ENCODE assay signal across 13 cellular contexts in the genomic region with DNA sequence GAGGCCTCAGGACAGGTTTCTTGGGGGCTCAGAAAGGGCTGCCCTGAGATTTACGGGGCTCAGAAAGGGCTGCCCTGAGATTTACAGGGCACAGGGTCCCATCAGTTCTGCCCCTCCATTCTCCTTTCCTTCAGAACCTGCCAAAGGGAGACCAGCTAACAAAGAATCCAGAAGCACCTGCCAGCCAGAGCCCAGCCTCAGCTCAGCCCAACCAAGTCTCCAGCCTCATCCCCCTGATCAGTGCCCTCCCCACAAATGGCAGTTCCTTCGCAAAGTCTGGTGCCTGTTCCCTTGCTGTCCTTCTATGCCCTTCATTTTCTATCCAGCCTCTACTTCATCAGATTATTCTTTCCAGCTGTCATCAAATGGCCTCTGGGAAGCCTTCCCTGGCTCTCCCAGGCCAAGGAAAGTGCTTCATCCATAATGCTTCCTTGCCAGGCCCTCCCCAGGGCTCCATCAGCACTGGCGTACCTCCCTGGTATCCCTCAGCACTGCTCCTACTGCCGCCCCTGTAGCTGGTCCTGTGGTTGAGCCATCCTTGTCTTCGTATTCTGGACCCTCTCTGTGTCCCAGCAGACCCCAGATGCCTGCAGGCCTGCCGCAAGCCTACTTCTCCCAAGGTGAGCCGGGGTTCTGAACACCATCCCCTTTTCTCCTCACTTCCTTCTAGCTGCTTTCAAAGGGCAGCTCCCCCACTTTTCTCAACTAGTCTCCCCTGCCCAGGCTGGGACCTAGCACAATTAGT.
DNase-seq lines count a peak whose midpoint lies in the region; ATAC-seq and TF ChIP-seq lines count a peak whose summit lies in the region.
"Had no signal": no experiment of that assay in that cellular context is flagged by ENCODE, and none has a peak within 500 bp of the region (broad histone marks: within the 10 kb centered on the region; RNA-seq: fewer than 3 reads in every experiment).

No MANE protein-coding gene starts in this region.

- no peak for ATAC-seq in CD4-positive, CD25-positive, alpha-beta regulatory T cell (ENCODE audit: low read depth in 2 of 2)
- ATAC-seq in lower lobe of right lung (no peak), GM18870 (IDR thresholded peaks at IDR 0.05; ENCODE audit: unreplicated experiment) (no peak)

- H3K4me3 ChIP-seq in BLaER1, result no peak overlapping the region
- H3K4me3 ChIP-seq in CD4-positive, CD25-positive, alpha-beta regulatory T cell (ENCODE audit: low read depth, low read length), result no peak overlapping the region
- H3K4me3 ChIP-seq in lower lobe of right lung, result no peak overlapping the region
- H3K4me3 ChIP-seq: coronary artery, suprapubic skin had no signal

- peak overlapping the region; percentile 70 to 90 (median 72) for H3K27ac Mint-ChIP-seq in CD4-positive, CD25-positive, alpha-beta regulatory T cell
- peak overlapping the region; percentile 39 for H3K27ac Mint-ChIP-seq in activated T-helper 2 cell treated with anti-CD3 and anti-CD28 coated beads, Interferon-gamma antibody, Interleukin-2, Interleukin-4, amounts not matched to agents 10 μg/mL and 5 μg/mL and 100 μg/mL, durations not matched to agents 14 hours and 24 hours and 36 hours
- H3K27ac Mint-ChIP-seq in progenitor cell of endocrine pancreas, result no peak overlapping the region

- H3K27me3 Mint-ChIP-seq in CD4-positive, CD25-positive, alpha-beta regulatory T cell, result no peaks in the 10 kb centered on the region
- no peaks in the 10 kb centered on the region for H3K27me3 Mint-ChIP-seq in activated T-helper 2 cell treated with anti-CD3 and anti-CD28 coated beads, Interferon-gamma antibody, Interleukin-2, Interleukin-4, amounts not matched to agents 10 μg/mL and 5 μg/mL and 100 μg/mL, durations not matched to agents 14 hours and 24 hours and 36 hours (ENCODE audit: low read depth)
- peaks cover 2% of the 10 kb centered on the region for H3K27me3 Mint-ChIP-seq in progenitor cell of endocrine pancreas

- H3K36me3 ChIP-seq in BLaER1 (no peaks in the 10 kb centered on the region), lower lobe of right lung (no peaks in the 10 kb centered on the region)
- no peaks in the 10 kb centered on the region for H3K36me3 ChIP-seq in CD4-positive, CD25-positive, alpha-beta regulatory T cell (ENCODE audit: control insufficient read depth, insufficient read depth, low read length)
- H3K36me3 ChIP-seq: suprapubic skin had no signal

- no peaks in the 10 kb centered on the region for H3K36me3 Mint-ChIP-seq in CD4-positive, CD25-positive, alpha-beta regulatory T cell
- peaks cover 3% of the 10 kb centered on the region for H3K36me3 Mint-ChIP-seq in activated T-helper 2 cell treated with anti-CD3 and anti-CD28 coated beads, Interferon-gamma antibody, Interleukin-2, Interleukin-4, amounts not matched to agents 10 μg/mL and 5 μg/mL and 100 μg/mL, durations not matched to agents 14 hours and 24 hours and 36 hours (ENCODE audit: low read depth)
- no peaks in the 10 kb centered on the region for H3K36me3 Mint-ChIP-seq in progenitor cell of endocrine pancreas (ENCODE audit: insufficient read depth)

- H3K4me1 Mint-ChIP-seq in CD4-positive, CD25-positive, alpha-beta regulatory T cell, result peaks cover 4 to 48% (median 20%) of the 10 kb centered on the region in 4 donors
- peaks cover 50% of the 10 kb centered on the region for H3K4me1 Mint-ChIP-seq in activated T-helper 2 cell treated with anti-CD3 and anti-CD28 coated beads, Interferon-gamma antibody, Interleukin-2, Interleukin-4, amounts not matched to agents 10 μg/mL and 5 μg/mL and 100 μg/mL, durations not matched to agents 14 hours and 24 hours and 36 hours (ENCODE audit: low read depth)
- H3K4me1 Mint-ChIP-seq in progenitor cell of endocrine pancreas (ENCODE audit: low read depth), result no peaks in the 10 kb centered on the region

- H3K4me3 Mint-ChIP-seq in CD4-positive, CD25-positive, alpha-beta regulatory T cell, result peak overlapping the region in 2 of 4 donors; percentile 62 to 69
- H3K4me3 Mint-ChIP-seq in activated T-helper 2 cell treated with anti-CD3 and anti-CD28 coated beads, Interferon-gamma antibody, Interleukin-2, Interleukin-4, amounts not matched to agents 10 μg/mL and 5 μg/mL and 100 μg/mL, durations not matched to agents 14 hours and 24 hours and 36 hours (ENCODE audit: low read depth), result no peak overlapping the region
- H3K4me3 Mint-ChIP-seq in progenitor cell of endocrine pancreas (ENCODE audit: low read depth), result no peak overlapping the region

- no peaks in the 10 kb centered on the region for H3K27me3 ChIP-seq in BLaER1
- no peaks in the 10 kb centered on the region for H3K27me3 ChIP-seq in CD4-positive, CD25-positive, alpha-beta regulatory T cell (ENCODE audit: control insufficient read depth, insufficient read depth, low read length)
- H3K27me3 ChIP-seq in lower lobe of right lung (ENCODE audit: low read depth), result no peaks in the 10 kb centered on the region
- H3K27me3 ChIP-seq: suprapubic skin had no signal

- H3K27ac ChIP-seq in BLaER1 (no peak overlapping the region), lower lobe of right lung (peak overlapping the region; percentile 41)
- peak overlapping the region; percentile 33 for H3K27ac ChIP-seq in CD4-positive, CD25-positive, alpha-beta regulatory T cell (ENCODE audit: insufficient read depth, low read length, poor library complexity, severe bottlenecking)
- H3K27ac ChIP-seq: coronary artery, epithelial cell of prostate, suprapubic skin had no signal

- H4K20me1 ChIP-seq in BLaER1, result no peaks in the 10 kb centered on the region

- H3K4me1 ChIP-seq in BLaER1 (peaks cover 21% of the 10 kb centered on the region), lower lobe of right lung (peaks cover 40% of the 10 kb centered on the region)
- H3K4me1 ChIP-seq in CD4-positive, CD25-positive, alpha-beta regulatory T cell (ENCODE audit: control insufficient read depth, insufficient read depth, low read length, poor library complexity, severe bottlenecking), result peaks cover 12% of the 10 kb centered on the region

- intact Hi-C loops in activated T-helper 2 cell treated with anti-CD3 and anti-CD28 coated beads, Interferon-gamma antibody, Interleukin-2, Interleukin-4, amounts not matched to agents 10 μg/mL and 5 μg/mL and 100 μg/mL, durations not matched to agents 14 hours and 24 hours and 36 hours (cut with micrococcal nuclease), result no loop called here
- intact Hi-C loops in lower lobe of right lung (cut with DNase I), result no loop called here

- DNase-seq in CD4-positive, CD25-positive, alpha-beta regulatory T cell, result no peak
- no peak for DNase-seq in activated T-helper 2 cell treated with anti-CD3 and anti-CD28 coated beads, Interferon-gamma antibody, Interleukin-2, Interleukin-4, amounts not matched to agents 10 μg/mL and 5 μg/mL and 100 μg/mL, durations not matched to agents 14 hours and 24 hours and 36 hours (ENCODE audit: low spot score)
- DNase-seq in lower lobe of right lung (no peak), DMS114 treated with DMSO at 0.1 percent for 48 hours (lab: John Stamatoyannopoulos, UW; ENCODE audit: unreplicated experiment) (no peak), progenitor cell of endocrine pancreas (ENCODE audit: low spot score, unreplicated experiment) (no peak)
- DNase-seq: activated CD4-positive, CD25-positive, alpha-beta regulatory T cell; GDM1; left ventricle myocardium superior had no signal

- peak overlapping the region; percentile 29; the same call in 1 of the 2 replicates for H3K4me2 ChIP-seq in BLaER1

- no peak overlapping the region for H3K9ac ChIP-seq in BLaER1

- peaks cover 8% of the 10 kb centered on the region; the same call in 1 of the 2 replicates for H3K9me3 ChIP-seq in BLaER1
- H3K9me3 ChIP-seq in CD4-positive, CD25-positive, alpha-beta regulatory T cell (ENCODE audit: control insufficient read depth in 2 of 2, low read length in 2 of 2), result no peaks in the 10 kb centered on the region
- no peaks in the 10 kb centered on the region for H3K9me3 ChIP-seq in lower lobe of right lung
- H3K9me3 ChIP-seq: suprapubic skin had no signal

- H3K9me3 Mint-ChIP-seq in CD4-positive, CD25-positive, alpha-beta regulatory T cell, result no peaks in the 10 kb centered on the region
- peaks cover 5% of the 10 kb centered on the region for H3K9me3 Mint-ChIP-seq in activated T-helper 2 cell treated with anti-CD3 and anti-CD28 coated beads, Interferon-gamma antibody, Interleukin-2, Interleukin-4, amounts not matched to agents 10 μg/mL and 5 μg/mL and 100 μg/mL, durations not matched to agents 14 hours and 24 hours and 36 hours
- peaks cover 11% of the 10 kb centered on the region for H3K9me3 Mint-ChIP-seq in progenitor cell of endocrine pancreas (ENCODE audit: low read depth)

- TF ChIP-seq CTCF in lower lobe of right lung (IDR thresholded peaks at IDR 0.05), result no peak
- TF ChIP-seq CTCF in progenitor cell of endocrine pancreas (IDR thresholded peaks at IDR 0.05; ENCODE audit: unreplicated experiment), result no peak
